18 cellular contexts compared by ENCODE assay signal in the genomic region with DNA sequence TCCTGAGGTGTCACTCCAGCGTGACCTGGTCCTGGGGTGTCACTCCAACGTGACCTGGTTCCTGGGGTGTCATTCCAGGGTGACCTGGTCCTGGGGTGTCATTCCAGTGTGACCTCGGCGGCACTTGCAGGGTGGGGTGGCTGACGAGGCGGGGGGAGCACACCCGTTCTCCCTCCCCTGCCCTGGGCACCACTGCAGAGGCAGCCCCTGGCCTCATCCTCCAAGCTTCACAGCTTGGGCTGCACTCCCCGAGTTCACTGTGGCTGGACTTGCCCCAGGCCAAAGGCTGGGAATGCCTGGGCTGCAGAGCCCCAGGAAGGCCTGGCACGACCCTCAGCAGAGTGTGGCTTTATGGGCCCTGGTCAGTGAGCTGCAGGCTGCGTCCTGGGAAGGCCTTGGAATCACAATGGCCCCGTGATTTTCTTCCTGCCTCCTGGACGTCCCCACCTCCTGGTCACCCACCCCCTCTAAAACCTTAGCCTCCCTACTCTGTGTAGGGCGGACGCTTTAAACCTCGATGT.
DNase-seq lines count a peak whose midpoint lies in the region; ATAC-seq and TF ChIP-seq lines count a peak whose summit lies in the region.
"Had no signal": no experiment of that assay in that cellular context is flagged by ENCODE, and none has a peak within 500 bp of the region (broad histone marks: within the 10 kb centered on the region; RNA-seq: fewer than 3 reads in every experiment).

No MANE protein-coding gene starts in this region.

- intact Hi-C loops in left ventricle myocardium inferior (cut with micrococcal nuclease): no loop called here

- POLR2A ChIA-PET in RWPE1 (lab: Yijun Ruan, JAX; ENCODE audit: low non-redundant PET): no interaction called here

- DNase-seq in EH (ENCODE audit: low read depth) (peak; percentile 19), RWPE1 (ENCODE audit: low spot score) (no peak), left ventricle myocardium inferior (peak; percentile 12), trophoblast cell (no peak), NCI-H510A treated with DMSO at 0.1 percent for 48 hours (lab: John Stamatoyannopoulos, UW) (no peak)
- DNase-seq in stimulated activated naive CD8-positive, alpha-beta T cell treated with anti-CD3 and anti-CD28 coated beads, Interleukin-15, amount 100 ng/mL, for 72 hours: no peak
- DNase-seq: activated CD4-positive, alpha-beta T cell treated with anti-CD3 and anti-CD28 coated beads, Interleukin-2, amount 10 ng/mL, durations not matched to agents 7 days and 5 days; Caco-2; cerebellar nuclear complex; effector memory CD8-positive, alpha-beta T cell; NCI-H1436 treated with DMSO at 0.1 percent for 48 hours; NCI-H446 treated with DMSO at 0.1 percent for 48 hours; stimulated activated CD4-positive, alpha-beta T cell treated with anti-CD3 and anti-CD28 coated beads, Interleukin-1b, Interleukin-23, amount 100 ng/mL, for 48 hours had no signal

- no peak overlapping the region for H2BK5ac ChIP-seq in trophoblast cell (ENCODE audit: low read depth, low read length, poor library complexity)

- H3K4ac ChIP-seq in trophoblast cell (ENCODE audit: low read depth, low read length): no peak overlapping the region

- no peak overlapping the region for H3K9ac ChIP-seq in trophoblast cell (ENCODE audit: low read length)

- no peak overlapping the region for H3K18ac ChIP-seq in trophoblast cell (ENCODE audit: low read length)

- H3K79me1 ChIP-seq in trophoblast cell (ENCODE audit: low read length): no peaks in the 10 kb centered on the region

- no peaks in the 10 kb centered on the region for H3K9me3 Mint-ChIP-seq in stimulated activated naive CD8-positive, alpha-beta T cell treated with anti-CD3 and anti-CD28 coated beads, Interleukin-15, amount 100 ng/mL, for 72 hours
- H3K9me3 Mint-ChIP-seq: activated CD4-positive, alpha-beta T cell treated with anti-CD3 and anti-CD28 coated beads, Interleukin-2, amount 10 ng/mL, durations not matched to agents 7 days and 5 days; effector memory CD8-positive, alpha-beta T cell; GM23338 had no signal

- CTCF ChIA-PET in RWPE1 (lab: Yijun Ruan, JAX): no interaction called here

- H3K36me3 ChIP-seq in left ventricle myocardium inferior: peaks cover 19% of the 10 kb centered on the region
- H3K36me3 ChIP-seq in trophoblast cell (ENCODE audit: control insufficient read depth in 1 of 2, insufficient read depth in 2 of 2, low read length in 2 of 2): peaks cover 3 to 4% of the 10 kb centered on the region in 2 experiments

- ATAC-seq in stimulated activated naive CD8-positive, alpha-beta T cell treated with anti-CD3 and anti-CD28 coated beads, Interleukin-15, amount 100 ng/mL, for 72 hours: no peak
- no peak for ATAC-seq in HG03432 (IDR thresholded peaks at IDR 0.05; ENCODE audit: unreplicated experiment)
- ATAC-seq in HG03175 (IDR thresholded peaks at IDR 0.05; ENCODE audit: unreplicated experiment): no peak
- ATAC-seq: effector memory CD8-positive, alpha-beta T cell; left colon; naive thymus-derived CD4-positive, alpha-beta T cell had no signal

- H3K4me3 ChIP-seq in left ventricle myocardium inferior: no peak overlapping the region
- no peak overlapping the region for H3K4me3 ChIP-seq in trophoblast cell (ENCODE audit: low read depth, low read length)
- H3K4me3 ChIP-seq: GM23338 had no signal

- H2AFZ ChIP-seq in trophoblast cell (ENCODE audit: insufficient read depth, low read length, poor library complexity): no peak overlapping the region
- H2AFZ ChIP-seq: GM23338 had no signal

- H3K27ac Mint-ChIP-seq in stimulated activated naive CD8-positive, alpha-beta T cell treated with anti-CD3 and anti-CD28 coated beads, Interleukin-15, amount 100 ng/mL, for 72 hours: no peak overlapping the region
- H3K27ac Mint-ChIP-seq: GM23338 had no signal

- peaks cover 2% of the 10 kb centered on the region for H3K79me2 ChIP-seq in trophoblast cell (ENCODE audit: control insufficient read depth, insufficient read depth, low read length, poor library complexity)

- no peaks in the 10 kb centered on the region for H3K9me3 ChIP-seq in left ventricle myocardium inferior (replicated peaks)
- H3K9me3 ChIP-seq in trophoblast cell (ENCODE audit: insufficient read depth, low read depth, low read length): no peaks in the 10 kb centered on the region
- H3K9me3 ChIP-seq: Caco-2 had no signal

- H2AK5ac ChIP-seq in trophoblast cell (ENCODE audit: low read length): no peak overlapping the region

- no peak for TF ChIP-seq CTCF in RWPE1 (conservative IDR thresholded peaks at IDR 0.05; ENCODE audit: low read depth)
- TF ChIP-seq CTCF in left ventricle myocardium inferior (IDR thresholded peaks at IDR 0.05; ENCODE audit: borderline replicate concordance): no peak

- H3K4me1 Mint-ChIP-seq in stimulated activated naive CD8-positive, alpha-beta T cell treated with anti-CD3 and anti-CD28 coated beads, Interleukin-15, amount 100 ng/mL, for 72 hours: peaks cover 9% of the 10 kb centered on the region
- H3K4me1 Mint-ChIP-seq: activated CD4-positive, alpha-beta T cell treated with anti-CD3 and anti-CD28 coated beads, Interleukin-2, amount 10 ng/mL, durations not matched to agents 7 days and 5 days had no signal

- H2BK12ac ChIP-seq in trophoblast cell (ENCODE audit: low read length): no peak overlapping the region

- H3K27me3 ChIP-seq in left ventricle myocardium inferior (ENCODE audit: low read depth) (no peaks in the 10 kb centered on the region), trophoblast cell (ENCODE audit: insufficient read depth, low read length) (no peaks in the 10 kb centered on the region)

- H3K23ac ChIP-seq in trophoblast cell (ENCODE audit: low read length): no peak overlapping the region

- no peaks in the 10 kb centered on the region for H3K27me3 Mint-ChIP-seq in stimulated activated naive CD8-positive, alpha-beta T cell treated with anti-CD3 and anti-CD28 coated beads, Interleukin-15, amount 100 ng/mL, for 72 hours
- H3K27me3 Mint-ChIP-seq: activated CD4-positive, alpha-beta T cell treated with anti-CD3 and anti-CD28 coated beads, Interleukin-2, amount 10 ng/mL, durations not matched to agents 7 days and 5 days; effector memory CD8-positive, alpha-beta T cell; naive thymus-derived CD4-positive, alpha-beta T cell had no signal

- H4K91ac ChIP-seq in trophoblast cell (ENCODE audit: low read depth, low read length): no peak overlapping the region

- no peak overlapping the region for H4K8ac ChIP-seq in trophoblast cell (ENCODE audit: low read depth, low read length)

- H3K4me1 ChIP-seq in left ventricle myocardium inferior (peaks cover 17% of the 10 kb centered on the region), trophoblast cell (ENCODE audit: control insufficient read depth in 1 of 2, insufficient read depth in 2 of 2, low read length in 2 of 2) (peaks cover 12 to 24% of the 10 kb centered on the region in 2 experiments)
- H3K4me1 ChIP-seq: Caco-2 had no signal

- H3K4me2 ChIP-seq in trophoblast cell (ENCODE audit: low read length): no peak overlapping the region
- H3K4me2 ChIP-seq: GM23338 had no signal

- H3K27ac ChIP-seq in RWPE1 (peak overlapping the region; percentile 60; the same call in 1 of the 2 replicates), left ventricle myocardium inferior (replicated peaks) (no peak overlapping the region), trophoblast cell (ENCODE audit: low read depth, low read length) (no peak overlapping the region)

- H2BK120ac ChIP-seq in trophoblast cell (ENCODE audit: insufficient read depth, low read length, poor library complexity): no peak overlapping the region

- H3K14ac ChIP-seq in trophoblast cell (ENCODE audit: low read length): peak overlapping the region; percentile 7

- H3K4me3 Mint-ChIP-seq in stimulated activated naive CD8-positive, alpha-beta T cell treated with anti-CD3 and anti-CD28 coated beads, Interleukin-15, amount 100 ng/mL, for 72 hours: no peak overlapping the region
- H3K4me3 Mint-ChIP-seq: activated CD4-positive, alpha-beta T cell treated with anti-CD3 and anti-CD28 coated beads, Interleukin-2, amount 10 ng/mL, durations not matched to agents 7 days and 5 days; effector memory CD8-positive, alpha-beta T cell; GM23338; naive thymus-derived CD4-positive, alpha-beta T cell had no signal

- no peak overlapping the region for H4K12ac ChIP-seq in trophoblast cell (ENCODE audit: low read depth, low read length)

- no CpG with 5 or more reads among the region's 15 CpGs for WGBS in trophoblast cell (ENCODE audit: extremely low coverage, insufficient coverage, insufficient read length)

Comparison
In these comparisons a context has a peak if more than half of its experiments do, and no peak if none do; other contexts are left out.
1. DNase-seq: peak in EH (single experiment) and left ventricle myocardium inferior (single experiment); none in RWPE1 (single experiment), trophoblast cell (0 of 2), stimulated activated naive CD8-positive, alpha-beta T cell treated with anti-CD3 and anti-CD28 coated beads, Interleukin-15, amount 100 ng/mL, for 72 hours (0 of 2) and NCI-H510A treated with DMSO at 0.1 percent for 48 hours (single experiment).